Comparison of ENCODE assay signal across 19 cellular contexts in genomic region chr1:21759182-21759581, GRCh38. TPM values are rescaled to one million over a fixed set of nuclear protein-coding genes. Genes with fewer than 3 reads are reported as not detected.
DNase-seq lines count a peak whose midpoint lies in the region; ATAC-seq, FAIRE-seq and TF ChIP-seq lines count a peak whose summit lies in the region.
"Had no signal": no experiment of that assay in that cellular context is flagged by ENCODE, and none has a peak within 500 bp of the region (broad histone marks: within the 10 kb centered on the region; RNA-seq: fewer than 3 reads in every experiment).

No MANE protein-coding gene starts in this region.

- CTCF ChIA-PET in GM12878 (lab: Yijun Ruan, JAX) (interaction anchor here (0.7 to 6.2 kb wide), 2 partner anchors 23 to 883 kb away, joined by 3 to 50 read pairs; partner anchors contain the start of gene USP48), MCF 10A (lab: Yijun Ruan, JAX) (interaction anchor here (0.6 kb wide), 1 partner anchor 56 kb away, joined by 3 read pairs; no protein-coding TSS in a partner anchor)

- DNase-seq in activated naive CD8-positive, alpha-beta T cell treated with anti-CD3 and anti-CD28 coated beads for 36 hours, result no peak
- no peak for DNase-seq in GM12878 (ENCODE audit: low read depth, low spot score)
- no peak for DNase-seq in neural crest cell (ENCODE audit: low read depth, low spot score)
- DNase-seq in NCI-H2107 treated with DMSO at 0.1 percent for 48 hours (lab: John Stamatoyannopoulos, UW; ENCODE audit: unreplicated experiment), result no peak
- DNase-seq in MCF 10A (ENCODE audit: unreplicated experiment), result no peak
- DNase-seq in NCI-H446 treated with DMSO at 0.1 percent for 48 hours (lab: John Stamatoyannopoulos, UW), result no peak
- DNase-seq: DMS 273 treated with DMSO at 0.1 percent for 48 hours, H9, NCI-H1436, NCI-H2029, NCI-H2171 treated with DMSO at 0.1 percent for 48 hours, Peyer's patch had no signal

- no peak for TF ChIP-seq EP300 in GM12878 (IDR thresholded peaks at IDR 0.05; ENCODE audit: borderline replicate concordance in 1 of 2, control insufficient read depth in 1 of 2, low read depth in 2 of 2, low read length in 2 of 2)

- no peaks in the 10 kb centered on the region for H4K20me1 ChIP-seq in GM12878 (ENCODE audit: control insufficient read depth, insufficient read depth)

- no peaks in the 10 kb centered on the region for H3K9me3 Mint-ChIP-seq in activated naive CD8-positive, alpha-beta T cell (ENCODE audit: low read depth)
- H3K9me3 Mint-ChIP-seq in activated naive CD8-positive, alpha-beta T cell treated with anti-CD3 and anti-CD28 coated beads for 36 hours, result no peaks in the 10 kb centered on the region
- no peaks in the 10 kb centered on the region for H3K9me3 Mint-ChIP-seq in neural crest cell
- no peaks in the 10 kb centered on the region for H3K9me3 Mint-ChIP-seq in MCF 10A (ENCODE audit: unreplicated experiment)
- H3K9me3 Mint-ChIP-seq: H9 had no signal

- H3K4me1 ChIP-seq in GM12878 (ENCODE audit: control insufficient read depth, insufficient read depth, low read length), result peaks cover 45% of the 10 kb centered on the region

- no peak overlapping the region for H2AFZ ChIP-seq in GM12878 (ENCODE audit: control insufficient read depth, low read depth, low read length)

- FAIRE-seq in GM12878 (lab: Jason Lieb, UNC), result no peak
- FAIRE-seq: A204.1, G401.6 had no signal

- peaks cover 2% of the 10 kb centered on the region for H3K36me3 Mint-ChIP-seq in activated naive CD8-positive, alpha-beta T cell
- peaks cover 5% of the 10 kb centered on the region for H3K36me3 Mint-ChIP-seq in activated naive CD8-positive, alpha-beta T cell treated with anti-CD3 and anti-CD28 coated beads for 36 hours
- H3K36me3 Mint-ChIP-seq in neural crest cell (ENCODE audit: low read depth), result no peaks in the 10 kb centered on the region
- peaks cover 22% of the 10 kb centered on the region for H3K36me3 Mint-ChIP-seq in MCF 10A (ENCODE audit: insufficient read depth, unreplicated experiment)

- no peak overlapping the region for H3K4me3 ChIP-seq in GM12878
- H3K4me3 ChIP-seq: Peyer's patch, SJSA1 had no signal

- TF ChIP-seq RAD21 in GM12878 (IDR thresholded peaks at IDR 0.05; ENCODE audit: insufficient read depth, low read depth, low read length), result no peak

- peak overlapping the region; percentile 8 for H3K27ac Mint-ChIP-seq in activated naive CD8-positive, alpha-beta T cell
- no peak overlapping the region for H3K27ac Mint-ChIP-seq in activated naive CD8-positive, alpha-beta T cell treated with anti-CD3 and anti-CD28 coated beads for 36 hours
- peak overlapping the region; percentile 32 for H3K27ac Mint-ChIP-seq in neural crest cell (ENCODE audit: unreplicated experiment)
- H3K27ac Mint-ChIP-seq in MCF 10A (ENCODE audit: low read depth, unreplicated experiment), result no peak overlapping the region

- H3K4me3 Mint-ChIP-seq in activated naive CD8-positive, alpha-beta T cell, result no peak overlapping the region
- no peak overlapping the region for H3K4me3 Mint-ChIP-seq in activated naive CD8-positive, alpha-beta T cell treated with anti-CD3 and anti-CD28 coated beads for 36 hours
- H3K4me3 Mint-ChIP-seq in neural crest cell (no peak overlapping the region), MCF 10A (ENCODE audit: unreplicated experiment) (no peak overlapping the region)
- H3K4me3 Mint-ChIP-seq: H9 had no signal

- POLR2A ChIA-PET in GM12878 (lab: Charles Lee) (interaction anchor here (0.7 kb wide), 1 partner anchor 15 kb away, joined by 3 read pairs; no protein-coding TSS in a partner anchor), MCF 10A (lab: Yijun Ruan, JAX) (no interaction called here)

- H3K27ac ChIP-seq in GM12878 (ENCODE audit: control insufficient read depth, insufficient read depth), result peak overlapping the region; percentile 60
- H3K27ac ChIP-seq: Peyer's patch, SJSA1 had no signal

- SMC1A ChIA-PET in GM12878 (lab: Charles Lee; ENCODE audit: uncharacterized antibody, unreplicated experiment), result interaction anchor here (8.2 to 9.1 kb wide), 2 partner anchors 17 to 24 kb away, joined by 100 to 121 read pairs; partner anchors contain the start of gene USP48

- peaks cover 8 to 20% of the 10 kb centered on the region in 2 experiments for H3K36me3 ChIP-seq in GM12878 (ENCODE audit: control insufficient read depth in 2 of 2, insufficient read depth in 2 of 2, low read length in 1 of 2)

- whole genome bisulfite sequencing in GM12878 (ENCODE audit: insufficient coverage, insufficient replicate concordance, low lambda C conversion rate, missing lambda C conversion rate), result 3% methylated on average over 2 of the region's 2 CpGs

- RAD21 ChIA-PET in GM12878 (lab: Charles Lee; ENCODE audit: unreplicated experiment), result no interaction called here

- TF ChIP-seq CTCF in GM12878 (IDR thresholded peaks at IDR 0.05 in 2 of 3, conservative IDR thresholded peaks at IDR 0.05 in 1 of 3; ENCODE audit: control insufficient read depth in 2 of 3, extremely low read depth in 1 of 3, insufficient read depth in 1 of 3, low read depth in 3 of 3, low read length in 3 of 3) (no peak), neural crest cell (conservative IDR thresholded peaks at IDR 0.05) (no peak), MCF 10A (IDR thresholded peaks at IDR 0.05; ENCODE audit: unreplicated experiment) (no peak)

- TF ChIP-seq POLR2A in GM12878 (IDR thresholded peaks at IDR 0.05; ENCODE audit: low read depth, low read length), result no peak

- no TSS peak for BruUV-seq in GM12878 (replicated peaks; lab: Mats Ljungman, UMichigan)
- BruUV-seq in MCF 10A (replicated peaks; lab: Mats Ljungman, UMichigan), result no TSS peak

- intact Hi-C loops in GM12878 (cut with micrococcal nuclease; ENCODE audit: unreplicated experiment) (no loop called here), MCF 10A (cut with micrococcal nuclease) (no loop called here)

- no peak overlapping the region for H3K4me2 ChIP-seq in GM12878 (ENCODE audit: control insufficient read depth, insufficient read depth)

- ATAC-seq in GM12878, result no peak

- peaks cover 42% of the 10 kb centered on the region for H3K4me1 Mint-ChIP-seq in activated naive CD8-positive, alpha-beta T cell (ENCODE audit: low read depth)
- peaks cover 35% of the 10 kb centered on the region for H3K4me1 Mint-ChIP-seq in activated naive CD8-positive, alpha-beta T cell treated with anti-CD3 and anti-CD28 coated beads for 36 hours
- H3K4me1 Mint-ChIP-seq in neural crest cell (no peaks in the 10 kb centered on the region), MCF 10A (ENCODE audit: insufficient read depth, unreplicated experiment) (peaks cover 6% of the 10 kb centered on the region)

- H3K9ac ChIP-seq in GM12878 (ENCODE audit: control insufficient read depth, insufficient read depth, low read length), result no peak overlapping the region

- H3K27me3 ChIP-seq in GM12878 (replicated peaks in 1 of 2; ENCODE audit: control insufficient read depth in 2 of 2, insufficient read depth in 2 of 2, low read length in 1 of 2), result no peaks in the 10 kb centered on the region
- H3K27me3 ChIP-seq: Peyer's patch, SJSA1 had no signal

- no peaks in the 10 kb centered on the region; the same call in 1 of the 3 replicates for H3K9me3 ChIP-seq in GM12878 (replicated peaks; ENCODE audit: control insufficient read depth, insufficient read depth, low read length)
- H3K9me3 ChIP-seq: Peyer's patch, SJSA1 had no signal

- H3K27me3 Mint-ChIP-seq in activated naive CD8-positive, alpha-beta T cell, result no peaks in the 10 kb centered on the region
- no peaks in the 10 kb centered on the region for H3K27me3 Mint-ChIP-seq in activated naive CD8-positive, alpha-beta T cell treated with anti-CD3 and anti-CD28 coated beads for 36 hours
- H3K27me3 Mint-ChIP-seq in neural crest cell (ENCODE audit: low read depth) (no peaks in the 10 kb centered on the region), MCF 10A (ENCODE audit: insufficient read depth, unreplicated experiment) (no peaks in the 10 kb centered on the region)

- in situ Hi-C loops in GM12878 (cut with MboI), result no loop called here

- peaks cover 79% of the 10 kb centered on the region for H3K79me2 ChIP-seq in GM12878 (ENCODE audit: control insufficient read depth, insufficient read depth, low read length)

RNA-seq across cellular contexts. Expression of gene USP48, which starts 23.8 kb away (rescaled TPM):
- total RNA-seq in activated naive CD8-positive, alpha-beta T cell treated with anti-CD3 and anti-CD28 coated beads for 36 hours, result 10 to 100 TPM; 45.8 to 50.5 TPM
- 676 and 708 TPM in 2 replicates for total RNA-seq in GM12878 (2013; cell fraction: nucleolus; rRNA removed)
- total RNA-seq in GM12878 (2014; rRNA removed), result 59.0 and 70.8 TPM in 2 replicates
- total RNA-seq in GM12878 (2014; rRNA removed; fragmentation: Illumina TruSeq; extraction: Trizol), result 69.9 and 80.4 TPM in 2 replicates
- total RNA-seq in GM12878 (2021), result 96.6 and 99.3 TPM in 2 replicates
- polyA plus RNA-seq in GM12878 (2011; ENCODE audit: low read depth), result 58.8 TPM
- 104 and 161 TPM in 2 replicates for polyA plus RNA-seq in GM12878 (2011; rRNA removed)
- 28.8 and 36.5 TPM in 2 replicates for polyA plus RNA-seq in GM12878 (2011; cell fraction: cytosol; rRNA removed)
- polyA plus RNA-seq in GM12878 (2011; cell fraction: nucleus; rRNA removed), result 106 and 121 TPM in 2 replicates
- polyA plus RNA-seq in GM12878 (2012), result 83.2 and 96.2 TPM in 2 replicates
- 81.1 and 116 TPM in 2 replicates for polyA plus RNA-seq in GM12878 (2014; fragmentation: Illumina TruSeq; extraction: Trizol)
- 10 to 100 TPM; 21.2 to 39.0 TPM for polyA plus RNA-seq in GM12878 (2014; fragmentation: Nextera tagmentation; extraction: Ambion mirVana)
- 53.9 and 68.2 TPM in 2 replicates for polyA plus RNA-seq in GM12878 (2014; rRNA removed)
- 100 to 1,000 TPM in 1 of 2 experiments, 10 to 100 TPM in 1; 95.2 to 115 TPM for polyA plus RNA-seq in GM12878 (2016; fragmentation: Nextera tagmentation; extraction: Ambion mirVana)
- polyA minus RNA-seq in GM12878 (2011; rRNA and poly(A)+ RNA removed), result 75.9 and 98.8 TPM in 2 replicates
- polyA minus RNA-seq in GM12878 (2011; cell fraction: cytosol; rRNA and poly(A)+ RNA removed), result 30.8 and 37.0 TPM in 2 replicates
- 81.0 and 94.2 TPM in 2 replicates for polyA minus RNA-seq in GM12878 (2011; cell fraction: nucleus; rRNA and poly(A)+ RNA removed)
- 61.8 and 66.0 TPM in 2 replicates for total RNA-seq in neural crest cell
- 60.2 and 64.8 TPM in 2 replicates for total RNA-seq in MCF 10A (2022)

RNA-seq across cellular contexts. Expression of gene LDLRAD2, which starts 52.9 kb away (rescaled TPM):
- under 1 TPM; 0.19 to 0.22 TPM for total RNA-seq in activated naive CD8-positive, alpha-beta T cell treated with anti-CD3 and anti-CD28 coated beads for 36 hours
- not detected in 2 replicates for total RNA-seq in GM12878 (2013; cell fraction: nucleolus; rRNA removed)
- total RNA-seq in GM12878 (2014; rRNA removed) (0.23 TPM in 1 of 2 replicates, not detected in the other), GM12878 (2014; rRNA removed; fragmentation: Illumina TruSeq; extraction: Trizol) (not detected in 2 replicates), GM12878 (2021) (0.08 TPM in 1 of 2 replicates, not detected in the other), neural crest cell (0.40 and 0.55 TPM in 2 replicates), MCF 10A (2022) (not detected in 2 replicates)
- polyA plus RNA-seq in GM12878 (2011; ENCODE audit: low read depth), result not detected
- polyA plus RNA-seq in GM12878 (2011; rRNA removed) (not detected in 2 replicates), GM12878 (2014; fragmentation: Illumina TruSeq; extraction: Trizol) (not detected in 2 replicates), GM12878 (2014; fragmentation: Nextera tagmentation; extraction: Ambion mirVana) (under 1 TPM in 1 of 2 experiments, not detected in 1; 0.11 TPM), GM12878 (2014; rRNA removed) (0.04 TPM in 1 of 2 replicates, not detected in the other), GM12878 (2016; fragmentation: Nextera tagmentation; extraction: Ambion mirVana) (not detected)
- polyA plus RNA-seq in GM12878 (2011; cell fraction: cytosol; rRNA removed), result 0.01 TPM in 1 of 2 replicates, not detected in the other
- polyA plus RNA-seq in GM12878 (2011; cell fraction: nucleus; rRNA removed), result 0.04 and 0.06 TPM in 2 replicates
- 0.13 and 0.28 TPM in 2 replicates for polyA plus RNA-seq in GM12878 (2012)
- not detected in 2 replicates for polyA minus RNA-seq in GM12878 (2011; rRNA and poly(A)+ RNA removed)
- not detected in 2 replicates for polyA minus RNA-seq in GM12878 (2011; cell fraction: cytosol; rRNA and poly(A)+ RNA removed)
- not detected in 2 replicates for polyA minus RNA-seq in GM12878 (2011; cell fraction: nucleus; rRNA and poly(A)+ RNA removed)
- total RNA-seq: M059J, NCI-H460, SJSA1 had no signal
- polyA plus RNA-seq: BJ had no signal

Comparison
In these comparisons a context has a peak if more than half of its experiments do, and no peak if none do; other contexts are left out.
1. H3K27ac Mint-ChIP-seq: peak in activated naive CD8-positive, alpha-beta T cell (single experiment) and neural crest cell (single experiment); none in activated naive CD8-positive, alpha-beta T cell treated with anti-CD3 and anti-CD28 coated beads for 36 hours (single experiment) and MCF 10A (single experiment).